In genomic region chr17:63405741-63406261, GRCh38 we compare ENCODE assay signal across 8 cellular contexts. TPM values are rescaled to one million over a fixed set of nuclear protein-coding genes. Genes with fewer than 3 reads are reported as not detected.
A peak's percentile ranks its signal among the peaks of the same experiment; 100 is the strongest.
DNase-seq lines count a peak whose midpoint lies in the region; ATAC-seq and TF ChIP-seq lines count a peak whose summit lies in the region.

No MANE protein-coding gene starts in this region.

- peak; percentile 87 for TF ChIP-seq CTCF in colonic mucosa (IDR thresholded peaks at IDR 0.05)
- TF ChIP-seq CTCF in lung (IDR thresholded peaks at IDR 0.05; ENCODE audit: control extremely low read depth, extremely low read depth) = peak; percentile 67

- H3K36me3 ChIP-seq in colonic mucosa (no peaks in the 10 kb centered on the region), lung (ENCODE audit: control insufficient read depth in 2 of 2, insufficient read depth in 2 of 2, low read length in 2 of 2) (peaks cover 0 to 8% of the 10 kb centered on the region in 2 donors)

- H3K4me3 ChIP-seq in colonic mucosa (no peak overlapping the region), lung (no peak overlapping the region)

- no peaks in the 10 kb centered on the region for H3K4me1 ChIP-seq in colonic mucosa
- H3K4me1 ChIP-seq in lung (ENCODE audit: control insufficient read depth in 2 of 2, insufficient read depth in 2 of 2, low read length in 2 of 2) = peaks cover 0 to 2% of the 10 kb centered on the region in 2 donors

- H3K27me3 ChIP-seq in colonic mucosa (no peaks in the 10 kb centered on the region), lung (ENCODE audit: control insufficient read depth, insufficient read depth) (no peaks in the 10 kb centered on the region)

- ATAC-seq in lung (ENCODE audit: insufficient read depth, low FRiP score) (peak; percentile 75), HG03521 (IDR thresholded peaks at IDR 0.05; ENCODE audit: unreplicated experiment) (no peak)

- intact Hi-C loops in colonic mucosa (cut with DNase I) = loop anchor here (2.0 to 10.0 kb wide), 3 partner anchors 323 to 731 kb away; no protein-coding TSS in a partner anchor

- no peak overlapping the region for H3K27ac ChIP-seq in colonic mucosa
- H3K27ac ChIP-seq in lung (ENCODE audit: low read depth in 1 of 2, low read length in 1 of 2) = no peak overlapping the region

- WGBS in lung, 2 donors = 81 to 84% methylated on average over 6 of the region's 6 CpGs

- H3K9me3 ChIP-seq in colonic mucosa (no peaks in the 10 kb centered on the region), lung (ENCODE audit: control insufficient read depth in 2 of 2, insufficient read depth in 1 of 2, low read length in 1 of 2) (no peaks in the 10 kb centered on the region)

- DNase-seq in DMS114 treated with DMSO at 0.1 percent for 48 hours (lab: John Stamatoyannopoulos, UW; ENCODE audit: unreplicated experiment) (peak; percentile 61), HS-5 (ENCODE audit: low read depth) (peak; percentile 73), NOMO-1 treated with DMSO at 0.1 percent for 48 hours (lab: John Stamatoyannopoulos, UW; ENCODE audit: unreplicated experiment) (peak; percentile 81), colonic mucosa (no peak), lung (ENCODE audit: low spot score) (no peak), SHP77 treated with DMSO at 0.1 percent for 48 hours (lab: John Stamatoyannopoulos, UW) (no peak), 8988T (no peak)

- no peak overlapping the region for H3K9ac ChIP-seq in colonic mucosa (ENCODE audit: low read depth in 2 of 2, low read length in 2 of 2)

RNA-seq across cellular contexts. Expression of gene CYB561, which starts 40.3 kb away (rescaled TPM):
- total RNA-seq in colonic mucosa (10 to 100 TPM; 60.1 to 90.6 TPM), lung (10 to 100 TPM; 42.4 to 97.9 TPM)
- polyA plus RNA-seq in lung = 10 to 100 TPM; 41.2 to 49.2 TPM

Comparison
In these comparisons a context has a peak if more than half of its experiments do, and no peak if none do; other contexts are left out.
1. DNase-seq: peak in DMS114 treated with DMSO at 0.1 percent for 48 hours (single experiment), HS-5 (single experiment) and NOMO-1 treated with DMSO at 0.1 percent for 48 hours (single experiment); none in colonic mucosa (single experiment), lung (single experiment), SHP77 treated with DMSO at 0.1 percent for 48 hours (single experiment) and 8988T (single experiment).